ENCODE assay signal across 15 cellular contexts in the genomic region with DNA sequence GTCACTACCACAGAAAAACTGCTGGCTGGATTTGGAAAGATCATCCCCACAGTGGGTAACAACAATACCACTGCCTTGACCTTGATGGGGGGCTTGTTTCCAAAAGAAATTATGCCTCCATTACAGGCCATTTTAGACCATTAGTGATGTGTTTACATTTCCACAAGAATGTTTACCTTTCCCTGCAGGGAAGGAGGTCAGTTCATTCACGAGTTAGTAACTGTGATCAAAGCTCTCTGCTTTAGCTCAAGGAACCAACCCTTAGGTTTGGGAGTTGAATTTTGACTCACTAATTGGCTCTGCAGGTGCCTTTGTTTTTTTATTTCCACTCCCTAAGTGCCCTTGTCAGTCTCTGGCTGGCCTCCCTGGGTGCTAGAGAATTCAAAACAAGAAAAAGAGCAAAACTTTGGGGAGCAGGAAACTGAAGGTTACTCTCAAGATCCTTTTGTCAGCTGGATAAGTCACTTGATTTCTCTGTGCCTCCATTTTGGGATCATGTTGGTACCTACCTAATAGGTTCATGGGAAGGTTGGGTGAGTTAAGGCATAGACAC. TPM values are rescaled to one million over a fixed set of nuclear protein-coding genes. Genes with fewer than 3 reads are reported as not detected.
"Had no signal": no experiment of that assay in that cellular context is flagged by ENCODE, and none has a peak within 500 bp of the region (broad histone marks: within the 10 kb centered on the region; RNA-seq: fewer than 3 reads in every experiment).

No MANE protein-coding gene starts in this region.

- H3K27me3 ChIP-seq: cardiac muscle cell had no signal

- H3K36me3 ChIP-seq: cardiac muscle cell, WERI-Rb-1 had no signal

- ATAC-seq: left ventricle myocardium superior; mucosa of descending colon; naive thymus-derived CD4-positive, alpha-beta T cell; stimulated activated memory B cell treated with anti-CD40 and anti-IgM and Interleukin-4, amounts not matched to agents 10 μg/mL and 1 μg/mL and 100 μg/mL, for 72 hours had no signal

- FAIRE-seq: urothelium cell line had no signal

- H3K4me3 ChIP-seq: cardiac muscle cell, mucosa of descending colon had no signal

- H3K27ac ChIP-seq: cardiac muscle cell, epithelial cell of prostate, WERI-Rb-1 had no signal

- DNase-seq: activated CD4-positive, alpha-beta T cell treated with anti-CD3 and anti-CD28 coated beads, Interleukin-2, amount 50 U/mL, for 48 hours; activated effector memory CD4-positive, alpha-beta T cell treated with Interleukin-2 at 50 U/mL for 16 hours; activated T-cell treated with anti-CD3 and anti-CD28 coated beads, Interleukin-2, amount 50 U/mL, for 1 hour; foreskin melanocyte; left ventricle myocardium superior; mucosa of descending colon; naive thymus-derived CD4-positive, alpha-beta T cell; retina; WERI-Rb-1 had no signal

RNA-seq across cellular contexts. Expression of a gene that starts 41.1 kb away (rescaled TPM):
- total RNA-seq: cardiac muscle cell, dermis microvascular lymphatic vessel endothelial cell, fibroblast of lung, left ventricle myocardium superior had no signal
- polyA plus RNA-seq: cardiac muscle cell, fibroblast of lung had no signal
